Comparison of ENCODE assay signal across 27 cellular contexts in the genomic region with DNA sequence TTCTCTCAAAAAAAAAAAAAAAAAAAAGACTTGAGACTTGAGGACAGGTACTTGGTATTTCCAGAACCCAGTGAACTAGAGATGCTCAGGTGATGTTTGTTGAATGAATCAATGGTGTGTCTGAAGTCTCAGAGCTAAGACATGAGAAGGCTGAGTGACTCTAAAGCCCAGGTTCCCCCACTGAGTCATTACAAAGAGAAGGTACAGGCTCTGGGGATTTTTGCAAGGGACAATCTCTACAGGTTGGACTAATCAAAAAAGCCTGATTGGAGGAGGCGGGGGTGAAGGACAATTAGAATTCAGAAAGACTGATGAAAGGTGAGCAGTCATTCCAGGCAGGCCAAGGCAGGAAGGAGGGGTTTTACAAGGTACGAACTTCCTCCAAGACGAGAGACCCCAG.
DNase-seq lines count a peak whose midpoint lies in the region; ATAC-seq lines count a peak whose summit lies in the region.
"Had no signal": no experiment of that assay in that cellular context is flagged by ENCODE, and none has a peak within 500 bp of the region (broad histone marks: within the 10 kb centered on the region; RNA-seq: fewer than 3 reads in every experiment).

No MANE protein-coding gene starts in this region.

- DNase-seq in kidney tubule cell (ENCODE audit: low spot score) (peak; percentile 31), retina (no peak)
- DNase-seq: activated CD4-positive, alpha-beta T cell treated with anti-CD3 and anti-CD28 coated beads for 48 hours; BE2C; DMS153; dorsolateral prefrontal cortex; esophagus squamous epithelium; foreskin keratinocyte; head of caudate nucleus; islet precursor cell; left ventricle myocardium superior; MG63; NCI-H1105; NCI-H187; NCI-H446 treated with DMSO at 0.1 percent for 48 hours; NCI-H774; right cardiac atrium; SJCRH30; stimulated activated CD4-positive, alpha-beta T cell treated with anti-CD3 and anti-CD28 coated beads, Interleukin-1b, Interleukin-23, amount 100 ng/mL, for 48 hours; SW 1271; T-helper 9 cell; testis had no signal

- ATAC-seq in GM18498 (IDR thresholded peaks at IDR 0.05; ENCODE audit: unreplicated experiment) (peak; percentile 54), GM21619 (IDR thresholded peaks at IDR 0.05; ENCODE audit: unreplicated experiment) (peak; percentile 63), HG02798 (IDR thresholded peaks at IDR 0.05; ENCODE audit: poor library complexity, unreplicated experiment) (peak; percentile 68), HG02678 (IDR thresholded peaks at IDR 0.05; ENCODE audit: unreplicated experiment) (no peak), HG03520 (IDR thresholded peaks at IDR 0.05; ENCODE audit: unreplicated experiment) (no peak)
- ATAC-seq: foreskin keratinocyte, left ventricle myocardium superior, right cardiac atrium had no signal

Comparison
In these comparisons a context has a peak if more than half of its experiments do, and no peak if none do; other contexts are left out.
1. ATAC-seq: peak in GM18498 (single experiment), GM21619 (single experiment) and HG02798 (single experiment); none in HG02678 (single experiment) and HG03520 (single experiment).